Comparison of ENCODE assay signal across 16 cellular contexts in genomic region chr22:27768027-27768640, GRCh38.
"Had no signal": no experiment of that assay in that cellular context is flagged by ENCODE, and none has a peak within 500 bp of the region (broad histone marks: within the 10 kb centered on the region; RNA-seq: fewer than 3 reads in every experiment).

No MANE protein-coding gene starts in this region.

- DNase-seq: activated CD4-positive, alpha-beta T cell treated with anti-CD3 and anti-CD28 coated beads for 4 hours; activated CD4-positive, alpha-beta T cell treated with anti-CD3 and anti-CD28 coated beads, Interleukin-2, amount 50 U/mL, for 48 hours; activated CD4-positive, CD25-positive, alpha-beta regulatory T cell; activated CD8-positive, alpha-beta memory T cell treated with anti-CD3 and anti-CD28 coated beads, Interleukin-2, amount 50 U/mL, for 48 hours; activated naive CD4-positive, alpha-beta T cell; activated T-cell treated with anti-CD3 and anti-CD28 coated beads, Interleukin-2, amount 50 U/mL, for 4 hours; adrenal gland; brain microvascular endothelial cell; esophagus squamous epithelium; gastrocnemius medialis; left ventricle myocardium inferior; naive thymus-derived CD4-positive, alpha-beta T cell; stimulated activated CD4-positive, alpha-beta T cell treated with anti-CD3 and anti-CD28 coated beads, Interleukin-4, amount 100 ng/mL, for 24 hours; stimulated activated naive CD4-positive, alpha-beta T cell treated with Interleukin-2 at 50 U/mL for 16 hours; thyroid gland; upper lobe of right lung had no signal

- ATAC-seq: activated T-cell treated with anti-CD3 and anti-CD28 coated beads, Interleukin-2, amount 50 U/mL, for 4 hours; gastrocnemius medialis; naive thymus-derived CD4-positive, alpha-beta T cell; upper lobe of right lung had no signal
